Comparison of ENCODE assay signal across 19 cellular contexts in the genomic region with DNA sequence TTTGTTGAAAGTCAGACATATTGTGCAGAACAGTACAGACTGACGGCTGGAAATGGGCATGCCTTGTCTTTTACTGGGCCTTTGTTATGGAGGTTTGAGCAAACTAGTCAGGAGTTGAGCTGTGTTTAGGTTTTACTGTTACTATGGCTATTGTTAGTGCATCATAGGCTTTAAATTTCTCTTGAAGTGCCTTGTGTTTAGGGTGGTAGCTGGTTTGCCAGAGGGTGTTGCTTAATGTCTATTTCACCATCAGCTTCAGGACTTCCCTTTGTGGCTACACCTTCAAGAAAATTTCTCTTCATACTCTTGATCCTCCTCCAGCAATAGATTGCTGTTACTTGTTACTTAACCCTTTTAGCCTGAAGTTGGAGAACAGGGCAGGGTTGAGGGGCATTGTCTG.
"Had no signal": no experiment of that assay in that cellular context is flagged by ENCODE, and none has a peak within 500 bp of the region (broad histone marks: within the 10 kb centered on the region; RNA-seq: fewer than 3 reads in every experiment).

No MANE protein-coding gene starts in this region.

- H3K27me3 ChIP-seq: sigmoid colon, tibial nerve had no signal

- H3K4me3 Mint-ChIP-seq: activated B cell treated with CpG ODN at 0.5 μM for 24 hours; activated CD4-positive, alpha-beta T cell treated with anti-CD3 and anti-CD28 coated beads, Interleukin-2, amount 10 ng/mL, durations not matched to agents 24 days and 14 days; memory B cell; natural killer cell treated with Interleukin-12 subunit alpha and Interleukin-12 subunit beta and Interleukin-15 and Interleukin-18, amount 100 ng/mL, for 72 hours; stimulated activated naive B cell treated with anti-CD40 and anti-IgM and Interleukin-4, amounts not matched to agents 10 μg/mL and 1 μg/mL and 100 μg/mL, for 72 hours; T-helper 1 cell treated with Interleukin-12 subunit alpha and Interleukin-12 subunit beta and Interleukin-4 antibody, amounts not matched to agents 30 μg/mL and 1 μg/mL, for 36 hours had no signal

- H3K27me3 Mint-ChIP-seq: activated B cell treated with CpG ODN at 0.5 μM for 24 hours, memory B cell had no signal

- H3K4me1 ChIP-seq: psoas muscle, tibial nerve had no signal

- ATAC-seq: activated naive CD4-positive, alpha-beta T cell treated with anti-CD3 and anti-CD28 coated beads, Interleukin-2, amount 50 U/mL, for 72 hours; esophagus mucosa; psoas muscle; stimulated activated naive B cell treated with anti-CD40 and anti-IgM and Interleukin-4, amounts not matched to agents 10 μg/mL and 1 μg/mL and 100 μg/mL, for 72 hours had no signal

- H3K4me3 ChIP-seq: psoas muscle, sigmoid colon, tibial nerve had no signal

- H3K36me3 ChIP-seq: sigmoid colon, tibial nerve had no signal

- DNase-seq: activated B cell treated with CpG ODN at 0.5 μM for 24 hours; activated CD4-positive, alpha-beta T cell treated with anti-CD3 and anti-CD28 coated beads, Interleukin-2, amount 10 ng/mL, durations not matched to agents 24 days and 14 days; activated effector memory CD4-positive, alpha-beta T cell treated with anti-CD3 and anti-CD28 coated beads, Interleukin-2, amount 50 U/mL, for 16 hours; activated T-cell treated with anti-CD3 and anti-CD28 coated beads, Interleukin-2, amount 50 U/mL, for 1 hour; anterior cingulate cortex; cerebellar nuclear complex; dermis blood vessel endothelial cell; foreskin fibroblast; occipital lobe; psoas muscle; stimulated activated CD4-positive, alpha-beta T cell treated with anti-CD3 and anti-CD28 coated beads, Interleukin-2, amount 100 ng/mL, for 24 hours; stimulated activated naive B cell treated with anti-CD40 and anti-IgM and Interleukin-4, amounts not matched to agents 10 μg/mL and 1 μg/mL and 100 μg/mL, for 72 hours had no signal

- H3K27ac Mint-ChIP-seq: activated B cell treated with CpG ODN at 0.5 μM for 24 hours; activated CD4-positive, alpha-beta T cell treated with anti-CD3 and anti-CD28 coated beads, Interleukin-2, amount 10 ng/mL, durations not matched to agents 24 days and 14 days; activated naive CD4-positive, alpha-beta T cell treated with anti-CD3 and anti-CD28 coated beads, Interleukin-2, amount 50 U/mL, for 72 hours; memory B cell; natural killer cell treated with Interleukin-12 subunit alpha and Interleukin-12 subunit beta and Interleukin-15 and Interleukin-18, amount 100 ng/mL, for 72 hours; stimulated activated naive B cell treated with anti-CD40 and anti-IgM and Interleukin-4, amounts not matched to agents 10 μg/mL and 1 μg/mL and 100 μg/mL, for 72 hours; T-helper 1 cell treated with Interleukin-12 subunit alpha and Interleukin-12 subunit beta and Interleukin-4 antibody, amounts not matched to agents 30 μg/mL and 1 μg/mL, for 36 hours had no signal

- H3K27ac ChIP-seq: psoas muscle, sigmoid colon, tibial nerve had no signal
